ENCODE assay signal across 35 cellular contexts in genomic region chr2:74828534-74828933, GRCh38.
"Had no signal": no experiment of that assay in that cellular context is flagged by ENCODE, and none has a peak within 500 bp of the region (broad histone marks: within the 10 kb centered on the region; RNA-seq: fewer than 3 reads in every experiment).

No MANE protein-coding gene starts in this region.

- H3K4me3 Mint-ChIP-seq: activated B cell treated with CpG ODN at 0.5 μM for 24 hours; activated CD4-positive, alpha-beta memory T cell treated with anti-CD3 and anti-CD28 coated beads for 36 hours; activated CD4-positive, alpha-beta T cell treated with anti-CD3 and anti-CD28 coated beads, Interleukin-2, amount 10 ng/mL, durations not matched to agents 24 days and 14 days; activated CD8-positive, alpha-beta memory T cell treated with anti-CD3 and anti-CD28 coated beads, Interleukin-2, amount 10 ng/mL, durations not matched to agents 7 days and 5 days; activated CD8-positive, alpha-beta T cell treated with anti-CD3 and anti-CD28 coated beads, Interleukin-2, amount 10 ng/mL, durations not matched to agents 7 days and 5 days; activated naive CD4-positive, alpha-beta T cell treated with anti-CD3 and anti-CD28 coated beads, Interleukin-2, amount 10 ng/mL, durations not matched to agents 7 days and 5 days; activated naive CD4-positive, alpha-beta T cell treated with anti-CD3 and anti-CD28 coated beads, Interleukin-2, amount 50 U/mL, for 24 hours; activated naive CD8-positive, alpha-beta T cell; activated naive CD8-positive, alpha-beta T cell treated with anti-CD3 and anti-CD28 coated beads, Interleukin-2, amount 10 ng/mL, durations not matched to agents 7 days and 5 days; activated naive CD8-positive, alpha-beta T cell treated with anti-CD3 and anti-CD28 coated beads, Interleukin-2, amount 50 U/mL, for 24 hours; activated T-cell treated with anti-CD3 and anti-CD28 coated beads, Interleukin-2, amount 50 U/mL, for 24 hours; brain; central memory CD8-positive, alpha-beta T cell; T-helper 1 cell treated with Interleukin-12 subunit alpha and Interleukin-12 subunit beta and Interleukin-4 antibody, amounts not matched to agents 30 μg/mL and 1 μg/mL, for 36 hours; T-helper 2 cell treated with Interferon-gamma antibody and Interleukin-4, amounts not matched to agents 5 μg/mL and 100 μg/mL, for 36 hours had no signal

- H3K27me3 ChIP-seq: ascending aorta, cardiac muscle cell had no signal

- H3K27me3 Mint-ChIP-seq: activated B cell treated with CpG ODN at 0.5 μM for 24 hours; activated CD4-positive, alpha-beta memory T cell treated with anti-CD3 and anti-CD28 coated beads for 36 hours; activated naive CD4-positive, alpha-beta T cell treated with anti-CD3 and anti-CD28 coated beads, Interleukin-2, amount 50 U/mL, for 24 hours; activated naive CD8-positive, alpha-beta T cell; activated T-cell treated with anti-CD3 and anti-CD28 coated beads, Interleukin-2, amount 50 U/mL, for 24 hours had no signal

- H3K9me3 ChIP-seq: ascending aorta had no signal

- H3K4me1 Mint-ChIP-seq: central memory CD8-positive, alpha-beta T cell had no signal

- H3K4me3 ChIP-seq: ascending aorta, cardiac muscle cell had no signal

- DNase-seq: activated B cell treated with CpG ODN at 0.5 μM for 24 hours; activated CD4-positive, alpha-beta memory T cell treated with anti-CD3 and anti-CD28 coated beads for 36 hours; activated CD4-positive, alpha-beta T cell treated with anti-CD3 and anti-CD28 coated beads for 4 hours; activated CD4-positive, alpha-beta T cell treated with anti-CD3 and anti-CD28 coated beads, Interleukin-2, amount 10 ng/mL, durations not matched to agents 24 days and 14 days; activated CD4-positive, alpha-beta T cell treated with anti-CD3 and anti-CD28 coated beads, Interleukin-2, amount 50 U/mL, for 1 hour; activated CD4-positive, alpha-beta T cell treated with anti-CD3 and anti-CD28 coated beads, Interleukin-2, amount 50 U/mL, for 4 hours; activated CD4-positive, CD25-positive, alpha-beta regulatory T cell treated with anti-CD3 and anti-CD28 coated beads, Interleukin-2, amount 50 U/mL, for 72 hours; activated CD8-positive, alpha-beta memory T cell treated with anti-CD3 and anti-CD28 coated beads for 24 hours; activated CD8-positive, alpha-beta memory T cell treated with anti-CD3 and anti-CD28 coated beads, Interleukin-2, amount 10 ng/mL, durations not matched to agents 7 days and 5 days; activated CD8-positive, alpha-beta memory T cell treated with anti-CD3 and anti-CD28 coated beads, Interleukin-2, amount 50 U/mL, for 48 hours; activated CD8-positive, alpha-beta T cell treated with anti-CD3 and anti-CD28 coated beads, Interleukin-2, amount 10 ng/mL, durations not matched to agents 7 days and 5 days; activated effector memory CD4-positive, alpha-beta T cell treated with Interleukin-2 at 50 U/mL for 16 hours; activated gamma-delta T cell; activated naive CD4-positive, alpha-beta T cell treated with anti-CD3 and anti-CD28 coated beads, Interleukin-2, amount 10 ng/mL, durations not matched to agents 7 days and 5 days; activated naive CD4-positive, alpha-beta T cell treated with Interleukin-2 at 50 U/mL for 16 hours; activated naive CD8-positive, alpha-beta T cell treated with anti-CD3 and anti-CD28 coated beads, Interleukin-2, amount 10 ng/mL, durations not matched to agents 7 days and 5 days; activated naive CD8-positive, alpha-beta T cell treated with anti-CD3 and anti-CD28 coated beads, Interleukin-2, amount 50 U/mL, for 24 hours; activated T-cell treated with anti-CD3 and anti-CD28 coated beads, Interleukin-2, amount 50 U/mL, for 24 hours; activated T-cell treated with anti-CD3 and anti-CD28 coated beads, Interleukin-2, amount 50 U/mL, for 48 hours; amygdala; anterior cingulate cortex; caudate nucleus; cerebellar nuclear complex; T-helper 1 cell; T-helper 2 cell; T-helper 9 cell had no signal

- H3K27ac Mint-ChIP-seq: activated B cell treated with CpG ODN at 0.5 μM for 24 hours; activated CD4-positive, alpha-beta memory T cell treated with anti-CD3 and anti-CD28 coated beads for 36 hours; activated CD4-positive, alpha-beta T cell treated with anti-CD3 and anti-CD28 coated beads, Interleukin-2, amount 10 ng/mL, durations not matched to agents 24 days and 14 days; activated CD8-positive, alpha-beta memory T cell treated with anti-CD3 and anti-CD28 coated beads, Interleukin-2, amount 10 ng/mL, durations not matched to agents 7 days and 5 days; activated CD8-positive, alpha-beta T cell treated with anti-CD3 and anti-CD28 coated beads, Interleukin-2, amount 10 ng/mL, durations not matched to agents 7 days and 5 days; activated naive CD4-positive, alpha-beta T cell treated with anti-CD3 and anti-CD28 coated beads, Interleukin-2, amount 10 ng/mL, durations not matched to agents 7 days and 5 days; activated naive CD4-positive, alpha-beta T cell treated with anti-CD3 and anti-CD28 coated beads, Interleukin-2, amount 50 U/mL, for 24 hours; activated naive CD8-positive, alpha-beta T cell; activated naive CD8-positive, alpha-beta T cell treated with anti-CD3 and anti-CD28 coated beads, Interleukin-2, amount 10 ng/mL, durations not matched to agents 7 days and 5 days; activated naive CD8-positive, alpha-beta T cell treated with anti-CD3 and anti-CD28 coated beads, Interleukin-2, amount 50 U/mL, for 24 hours; activated T-cell treated with anti-CD3 and anti-CD28 coated beads, Interleukin-2, amount 50 U/mL, for 24 hours; activated T-helper 2 cell treated with anti-CD3 and anti-CD28 coated beads, Interferon-gamma antibody, Interleukin-2, Interleukin-4, amounts not matched to agents 10 μg/mL and 5 μg/mL and 100 μg/mL, durations not matched to agents 14 hours and 24 hours and 36 hours; T-helper 1 cell treated with Interleukin-12 subunit alpha and Interleukin-12 subunit beta and Interleukin-4 antibody, amounts not matched to agents 30 μg/mL and 1 μg/mL, for 36 hours; T-helper 2 cell treated with Interferon-gamma antibody and Interleukin-4, amounts not matched to agents 5 μg/mL and 100 μg/mL, for 36 hours had no signal

- H3K9me3 Mint-ChIP-seq: activated B cell treated with CpG ODN at 0.5 μM for 24 hours; activated CD4-positive, alpha-beta memory T cell treated with anti-CD3 and anti-CD28 coated beads for 36 hours; activated CD4-positive, alpha-beta T cell treated with anti-CD3 and anti-CD28 coated beads, Interleukin-2, amount 10 ng/mL, durations not matched to agents 24 days and 14 days; activated naive CD4-positive, alpha-beta T cell treated with anti-CD3 and anti-CD28 coated beads, Interleukin-2, amount 10 ng/mL, durations not matched to agents 7 days and 5 days; activated naive CD4-positive, alpha-beta T cell treated with anti-CD3 and anti-CD28 coated beads, Interleukin-2, amount 50 U/mL, for 24 hours; activated naive CD8-positive, alpha-beta T cell treated with anti-CD3 and anti-CD28 coated beads, Interleukin-2, amount 10 ng/mL, durations not matched to agents 7 days and 5 days; activated naive CD8-positive, alpha-beta T cell treated with anti-CD3 and anti-CD28 coated beads, Interleukin-2, amount 50 U/mL, for 24 hours; activated T-cell treated with anti-CD3 and anti-CD28 coated beads, Interleukin-2, amount 50 U/mL, for 24 hours; activated T-helper 2 cell treated with anti-CD3 and anti-CD28 coated beads, Interferon-gamma antibody, Interleukin-2, Interleukin-4, amounts not matched to agents 10 μg/mL and 5 μg/mL and 100 μg/mL, durations not matched to agents 14 hours and 24 hours and 36 hours; central memory CD8-positive, alpha-beta T cell; T-helper 1 cell treated with Interleukin-12 subunit alpha and Interleukin-12 subunit beta and Interleukin-4 antibody, amounts not matched to agents 30 μg/mL and 1 μg/mL, for 36 hours; T-helper 2 cell treated with Interferon-gamma antibody and Interleukin-4, amounts not matched to agents 5 μg/mL and 100 μg/mL, for 36 hours had no signal

- H3K36me3 ChIP-seq: ascending aorta, cardiac muscle cell had no signal

- H3K36me3 Mint-ChIP-seq: activated CD4-positive, alpha-beta memory T cell treated with anti-CD3 and anti-CD28 coated beads for 36 hours; activated naive CD4-positive, alpha-beta T cell treated with anti-CD3 and anti-CD28 coated beads, Interleukin-2, amount 10 ng/mL, durations not matched to agents 7 days and 5 days; activated naive CD4-positive, alpha-beta T cell treated with anti-CD3 and anti-CD28 coated beads, Interleukin-2, amount 50 U/mL, for 24 hours; activated naive CD8-positive, alpha-beta T cell; brain had no signal

- H3K27ac ChIP-seq: ascending aorta, cardiac muscle cell had no signal
